15 cellular contexts compared by ENCODE assay signal in the genomic region with DNA sequence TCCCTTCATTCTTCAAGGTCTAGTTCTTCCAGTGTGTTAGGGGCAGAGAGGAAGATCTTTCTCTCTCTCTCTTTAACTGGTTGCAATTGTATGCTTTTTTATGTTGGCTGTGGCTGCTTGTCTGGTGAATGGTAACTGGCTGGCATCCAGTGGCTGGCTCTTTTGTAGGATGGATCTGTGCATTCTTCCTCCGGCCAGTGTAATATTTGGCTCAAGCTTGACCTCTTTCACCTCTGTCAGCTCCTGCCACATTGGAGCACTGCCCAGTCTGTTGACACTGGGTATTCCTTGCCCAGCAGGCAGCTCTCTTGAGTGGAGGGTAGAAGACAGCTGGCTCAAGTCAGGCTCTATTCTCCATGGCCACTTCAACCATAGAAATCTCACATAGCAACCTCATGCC.
DNase-seq lines count a peak whose midpoint lies in the region; ATAC-seq, FAIRE-seq and TF ChIP-seq lines count a peak whose summit lies in the region.
"Had no signal": no experiment of that assay in that cellular context is flagged by ENCODE, and none has a peak within 500 bp of the region (broad histone marks: within the 10 kb centered on the region; RNA-seq: fewer than 3 reads in every experiment).

No MANE protein-coding gene starts in this region.

- peaks cover 0 to 6% (median 0%) of the 10 kb centered on the region in 11 donors for H3K9me3 ChIP-seq in heart right ventricle
- no peaks in the 10 kb centered on the region for H3K9me3 ChIP-seq in gastrocnemius medialis
- no peaks in the 10 kb centered on the region for H3K9me3 ChIP-seq in HepG2 (ENCODE audit: low read length)
- H3K9me3 ChIP-seq: colonic mucosa, SJSA1, suprapubic skin had no signal

- H3K36me3 ChIP-seq in heart right ventricle (no peaks in the 10 kb centered on the region), gastrocnemius medialis (no peaks in the 10 kb centered on the region), HepG2 (replicated peaks in 1 of 2; ENCODE audit: control insufficient read depth in 1 of 2, insufficient read depth in 2 of 2, low read length in 2 of 2) (no peaks in the 10 kb centered on the region)
- H3K36me3 ChIP-seq: colonic mucosa, SJSA1, suprapubic skin had no signal

- H3K4me2 ChIP-seq in HepG2 (ENCODE audit: low read depth, low read length), result no peak overlapping the region

- peaks cover 37% of the 10 kb centered on the region for H3K4me1 Mint-ChIP-seq in HFFc6 (ENCODE audit: low read depth)
- H3K4me1 Mint-ChIP-seq: natural killer cell had no signal

- no TSS peak for BruUV-seq in HepG2 (replicated peaks; lab: Mats Ljungman, UMichigan)

- WGBS in heart right ventricle, 2 donors, result 25 to 38% methylated on average over 1 of the region's 1 CpG
- 0% methylated on average over 1 of the region's 1 CpG for WGBS in HepG2 (ENCODE audit: low lambda C conversion rate)

- no peaks in the 10 kb centered on the region for H3K36me3 Mint-ChIP-seq in HFFc6 (ENCODE audit: low read depth)
- H3K36me3 Mint-ChIP-seq: natural killer cell had no signal

- FAIRE-seq in RCC 7860 (lab: Jason Lieb, UNC) (no peak), HepG2 (lab: Jason Lieb, UNC) (no peak)
- FAIRE-seq: islet of Langerhans, small intestine had no signal

- TF ChIP-seq EP300 in HepG2 (IDR thresholded peaks at IDR 0.05; ENCODE audit: low read depth in 2 of 2, low read length in 2 of 2), result no peak
- no peak for TF ChIP-seq EP300 in HepG2 (CRISPR knock-in tag; IDR thresholded peaks at IDR 0.05; ENCODE audit: borderline replicate concordance)

- no peaks in the 10 kb centered on the region for H3K79me2 ChIP-seq in HepG2 (ENCODE audit: insufficient read depth, low read length)

- no peak overlapping the region for H3K27ac Mint-ChIP-seq in HFFc6
- H3K27ac Mint-ChIP-seq: natural killer cell had no signal

- H3K9me3 Mint-ChIP-seq in HFFc6, result no peaks in the 10 kb centered on the region

- H2AFZ ChIP-seq in HepG2 (ENCODE audit: low read length), result no peak overlapping the region

- DNase-seq in HFFc6 (peak; percentile 54), RCC 7860 (ENCODE audit: low spot score) (peak; percentile 43), heart right ventricle (peak; percentile 14 to 25), gastrocnemius medialis (peak in 1 of 2 donors; percentile 2), HepG2 (ENCODE audit: low spot score) (no peak), NCI-H1436 (lab: John Stamatoyannopoulos, UW) (no peak)
- DNase-seq: activated naive CD4-positive, alpha-beta T cell treated with anti-CD3 and anti-CD28 coated beads, Interleukin-2, amount 50 U/mL, for 16 hours; colonic mucosa; Kasumi-1; natural killer cell; small intestine had no signal

- TF ChIP-seq POLR2A in gastrocnemius medialis (IDR thresholded peaks at IDR 0.05), result no peak
- TF ChIP-seq POLR2A in HepG2 (IDR thresholded peaks at IDR 0.05; ENCODE audit: insufficient read depth in 1 of 2, low read depth in 2 of 2, low read length in 2 of 2), result no peak

- TF ChIP-seq RAD21 in HepG2 (CRISPR knock-in tag; IDR thresholded peaks at IDR 0.05), result no peak

- H3K4me3 Mint-ChIP-seq in HFFc6, result no peak overlapping the region
- H3K4me3 Mint-ChIP-seq: natural killer cell had no signal

- no peaks in the 10 kb centered on the region for H3K27me3 ChIP-seq in heart right ventricle
- H3K27me3 ChIP-seq in gastrocnemius medialis, result no peaks in the 10 kb centered on the region
- H3K27me3 ChIP-seq in HepG2 (ENCODE audit: control insufficient read depth in 1 of 2, insufficient read depth in 2 of 2, low read length in 2 of 2), result no peaks in the 10 kb centered on the region
- H3K27me3 ChIP-seq: colonic mucosa, SJSA1, suprapubic skin had no signal

- no peak overlapping the region for H3K27ac ChIP-seq in heart right ventricle
- H3K27ac ChIP-seq in gastrocnemius medialis, result no peak overlapping the region
- no peak overlapping the region for H3K27ac ChIP-seq in HepG2 (ENCODE audit: extremely low read length, insufficient read depth, low read length)
- H3K27ac ChIP-seq: colonic mucosa, SJSA1, suprapubic skin had no signal

- intact Hi-C loops in heart right ventricle (cut with DNase I) (no loop called here), gastrocnemius medialis (cut with DNase I; ENCODE audit: low total_unique reads) (no loop called here), HepG2 (cut with micrococcal nuclease; ENCODE audit: unreplicated experiment) (no loop called here)

- CTCF ChIA-PET in HepG2 (lab: Yijun Ruan, JAX; ENCODE audit: low intra/inter-chr PET ratio, low total read pairs), result no interaction called here

- no peaks in the 10 kb centered on the region for H4K20me1 ChIP-seq in HepG2 (ENCODE audit: insufficient read depth, low read length)

- H3K4me3 ChIP-seq in heart right ventricle (no peak overlapping the region), gastrocnemius medialis (no peak overlapping the region), HepG2 (replicated peaks in 1 of 3; ENCODE audit: insufficient read depth in 1 of 3, low read depth in 2 of 3, low read length in 3 of 3) (no peak overlapping the region)
- H3K4me3 ChIP-seq: colonic mucosa, SJSA1, suprapubic skin had no signal

- in situ Hi-C loops in gastrocnemius medialis (cut with MboI; ENCODE audit: low sequenced_read_pairs in 4 of 4), result no loop called here
- in situ Hi-C loops in HepG2 (cut with HindIII; ENCODE audit: extremely low pct_ligation_motif_present, low pct_unique_long_range_greater_than_20kb), result no loop called here

- TF ChIP-seq CTCF in HFFc6 (IDR thresholded peaks at IDR 0.05), result no peak
- no peak for TF ChIP-seq CTCF in heart right ventricle (IDR thresholded peaks at IDR 0.05)
- TF ChIP-seq CTCF in gastrocnemius medialis (IDR thresholded peaks at IDR 0.05 in 4 of 5, conservative IDR thresholded peaks at IDR 0.05 in 1 of 5), result no peak
- TF ChIP-seq CTCF in HepG2 (CRISPR knock-in tag; IDR thresholded peaks at IDR 0.05), result no peak

- POLR2A ChIA-PET in HepG2 (lab: Yijun Ruan, JAX), result no interaction called here

- H3K4me1 ChIP-seq in heart right ventricle (peaks cover 0 to 10% (median 0%) of the 10 kb centered on the region in 9 donors), gastrocnemius medialis (peaks cover 0 to 4% of the 10 kb centered on the region in 2 donors), HepG2 (ENCODE audit: insufficient read depth, low read length) (no peaks in the 10 kb centered on the region)
- H3K4me1 ChIP-seq: colonic mucosa, SJSA1 had no signal

- no peaks in the 10 kb centered on the region; the same call in 1 of the 2 replicates for H3K27me3 Mint-ChIP-seq in HFFc6 (ENCODE audit: insufficient read depth)

- H3K9ac ChIP-seq in HepG2 (ENCODE audit: insufficient read depth, low read depth, low read length), result no peak overlapping the region

- peak in 6 of 8 donors; percentile 53 to 73 (median 70) for ATAC-seq in heart right ventricle
- ATAC-seq in gastrocnemius medialis, result peak; percentile 23 to 24
- no peak for ATAC-seq in HepG2
- no peak for ATAC-seq in HG02938 (IDR thresholded peaks at IDR 0.05; ENCODE audit: unreplicated experiment)
- ATAC-seq: natural killer cell had no signal

TF ChIP-seq in HepG2, 621 proteins besides CTCF, POLR2A, EP300 and RAD21 (continues in another document):
- TF ChIP-seq MATR3 (CRISPR knock-in tag; IDR thresholded peaks at IDR 0.05) (no peak), SMYD3 (CRISPR knock-in tag; IDR thresholded peaks at IDR 0.05) (no peak), ZSCAN22 (CRISPR knock-in tag; IDR thresholded peaks at IDR 0.05) (no peak), ARID2 (CRISPR knock-in tag; IDR thresholded peaks at IDR 0.05; ENCODE audit: borderline replicate concordance) (no peak), TCF12 (IDR thresholded peaks at IDR 0.05) (no peak), TCF12 (CRISPR knock-in tag; IDR thresholded peaks at IDR 0.05) (no peak), ZMYM2 (CRISPR knock-in tag; IDR thresholded peaks at IDR 0.05) (no peak), ZSCAN29 (CRISPR knock-in tag; conservative IDR thresholded peaks at IDR 0.05) (no peak), JDP2 (CRISPR knock-in tag; IDR thresholded peaks at IDR 0.05; ENCODE audit: borderline replicate concordance) (no peak), ZNF788 (CRISPR knock-in tag; IDR thresholded peaks at IDR 0.05; ENCODE audit: borderline replicate concordance) (no peak), ZNF256 (CRISPR knock-in tag; conservative IDR thresholded peaks at IDR 0.05) (no peak), ISX (CRISPR knock-in tag; conservative IDR thresholded peaks at IDR 0.05) (no peak), ATF7-NPFF (CRISPR knock-in tag; IDR thresholded peaks at IDR 0.05; ENCODE audit: low read depth) (no peak), ZNF841 (CRISPR knock-in tag; IDR thresholded peaks at IDR 0.05; ENCODE audit: borderline replicate concordance) (no peak), ZNF672 (CRISPR knock-in tag; IDR thresholded peaks at IDR 0.05) (no peak), ZIK1 (CRISPR knock-in tag; IDR thresholded peaks at IDR 0.05; ENCODE audit: borderline replicate concordance, low read depth) (no peak), ZNF101 (CRISPR knock-in tag; IDR thresholded peaks at IDR 0.05; ENCODE audit: borderline replicate concordance, low read depth) (no peak), ZNF335 (CRISPR knock-in tag; IDR thresholded peaks at IDR 0.05) (no peak), HOXA5 (CRISPR knock-in tag; IDR thresholded peaks at IDR 0.05) (no peak)
- TF ChIP-seq, protein P1, sequence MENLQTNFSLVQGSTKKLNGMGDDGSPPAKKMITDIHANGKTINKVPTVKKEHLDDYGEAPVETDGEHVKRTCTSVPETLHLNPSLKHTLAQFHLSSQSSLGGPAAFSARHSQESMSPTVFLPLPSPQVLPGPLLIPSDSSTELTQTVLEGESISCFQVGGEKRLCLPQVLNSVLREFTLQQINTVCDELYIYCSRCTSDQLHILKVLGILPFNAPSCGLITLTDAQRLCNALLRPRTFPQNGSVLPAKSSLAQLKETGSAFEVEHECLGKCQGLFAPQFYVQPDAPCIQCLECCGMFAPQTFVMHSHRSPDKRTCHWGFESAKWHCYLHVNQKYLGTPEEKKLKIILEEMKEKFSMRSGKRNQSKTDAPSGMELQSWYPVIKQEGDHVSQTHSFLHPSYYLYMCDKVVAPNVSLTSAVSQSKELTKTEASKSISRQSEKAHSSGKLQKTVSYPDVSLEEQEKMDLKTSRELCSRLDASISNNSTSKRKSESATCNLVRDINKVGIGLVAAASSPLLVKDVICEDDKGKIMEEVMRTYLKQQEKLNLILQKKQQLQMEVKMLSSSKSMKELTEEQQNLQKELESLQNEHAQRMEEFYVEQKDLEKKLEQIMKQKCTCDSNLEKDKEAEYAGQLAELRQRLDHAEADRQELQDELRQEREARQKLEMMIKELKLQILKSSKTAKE (CRISPR knock-in tag; IDR thresholded peaks at IDR 0.05; ENCODE audit: borderline replicate concordance), result no peak

Comparison
In these comparisons a context has a peak if more than half of its experiments do, and no peak if none do; other contexts are left out.
1. DNase-seq: peak in HFFc6 (single experiment), RCC 7860 (single experiment) and heart right ventricle (2 of 2); none in HepG2 (single experiment) and NCI-H1436 (single experiment).
2. ATAC-seq: peak in heart right ventricle (6 of 8) and gastrocnemius medialis (2 of 2); none in HepG2 (single experiment) and HG02938 (single experiment).